In the genomic region with DNA sequence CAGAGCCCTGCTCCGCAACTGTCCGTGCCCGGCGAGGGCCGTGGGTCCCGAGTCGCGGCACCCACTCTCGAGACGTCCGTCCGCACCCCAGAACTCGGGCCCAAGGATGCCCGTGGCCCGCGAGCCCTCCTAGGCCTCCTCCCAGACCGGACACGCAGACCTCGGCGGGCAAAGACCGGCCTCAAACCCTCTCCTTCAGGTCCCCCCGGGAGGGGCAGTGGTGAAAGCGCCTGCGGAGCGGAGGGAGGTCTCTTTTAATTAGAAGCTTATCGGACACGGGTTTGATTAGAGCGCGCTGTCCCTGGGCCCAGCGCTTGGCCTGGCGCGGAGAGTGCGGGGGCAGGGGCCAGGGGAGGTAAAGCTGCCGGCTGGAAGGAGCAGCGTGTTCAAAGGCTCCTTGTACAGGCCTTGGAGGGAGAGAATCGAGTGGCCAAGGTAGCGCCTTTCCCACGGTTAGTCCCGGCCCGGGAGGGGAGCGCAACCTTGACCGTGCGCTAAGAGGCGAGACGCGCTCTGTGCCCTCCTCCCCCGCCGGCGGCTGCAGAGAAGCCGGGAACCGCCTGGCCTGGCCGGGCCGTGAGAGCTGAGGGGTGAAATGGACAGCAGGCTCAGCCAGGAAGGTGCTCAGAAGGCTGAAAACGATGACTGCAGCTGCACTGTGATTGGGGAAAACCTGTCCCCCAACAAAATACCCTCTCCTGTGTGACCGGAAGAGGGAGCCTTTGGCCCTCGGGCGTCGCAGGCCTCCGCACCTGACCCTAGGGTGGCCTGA, we compare ENCODE assay signal across 2 cellular contexts.
TF ChIP-seq lines count a peak whose summit lies in the region.

No MANE protein-coding gene starts in this region.

TF ChIP-seq in GM23338, 12 proteins besides CTCF, POLR2A, EP300 and RAD21 (continues in another document):
- TF ChIP-seq ZNF331 (CRISPR knock-in tag; IDR thresholded peaks at IDR 0.05; ENCODE audit: low read depth) (no peak), NANOG (IDR thresholded peaks at IDR 0.05; ENCODE audit: borderline replicate concordance) (no peak), CREB1 (CRISPR knock-in tag; IDR thresholded peaks at IDR 0.05; ENCODE audit: low read depth) (no peak), POLR2AphosphoS5 (IDR thresholded peaks at IDR 0.05; ENCODE audit: low read depth) (no peak), JUNB (IDR thresholded peaks at IDR 0.05; ENCODE audit: unreplicated experiment) (no peak), EZH2 (IDR thresholded peaks at IDR 0.05; ENCODE audit: low read depth, unreplicated experiment) (peak; percentile 75), STAT1 (IDR thresholded peaks at IDR 0.05; ENCODE audit: unreplicated experiment) (no peak)
- TF ChIP-seq, protein P1, sequence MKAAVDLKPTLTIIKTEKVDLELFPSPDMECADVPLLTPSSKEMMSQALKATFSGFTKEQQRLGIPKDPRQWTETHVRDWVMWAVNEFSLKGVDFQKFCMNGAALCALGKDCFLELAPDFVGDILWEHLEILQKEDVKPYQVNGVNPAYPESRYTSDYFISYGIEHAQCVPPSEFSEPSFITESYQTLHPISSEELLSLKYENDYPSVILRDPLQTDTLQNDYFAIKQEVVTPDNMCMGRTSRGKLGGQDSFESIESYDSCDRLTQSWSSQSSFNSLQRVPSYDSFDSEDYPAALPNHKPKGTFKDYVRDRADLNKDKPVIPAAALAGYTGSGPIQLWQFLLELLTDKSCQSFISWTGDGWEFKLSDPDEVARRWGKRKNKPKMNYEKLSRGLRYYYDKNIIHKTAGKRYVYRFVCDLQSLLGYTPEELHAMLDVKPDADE (IDR thresholded peaks at IDR 0.05) = no peak
- TF ChIP-seq, protein P2, sequence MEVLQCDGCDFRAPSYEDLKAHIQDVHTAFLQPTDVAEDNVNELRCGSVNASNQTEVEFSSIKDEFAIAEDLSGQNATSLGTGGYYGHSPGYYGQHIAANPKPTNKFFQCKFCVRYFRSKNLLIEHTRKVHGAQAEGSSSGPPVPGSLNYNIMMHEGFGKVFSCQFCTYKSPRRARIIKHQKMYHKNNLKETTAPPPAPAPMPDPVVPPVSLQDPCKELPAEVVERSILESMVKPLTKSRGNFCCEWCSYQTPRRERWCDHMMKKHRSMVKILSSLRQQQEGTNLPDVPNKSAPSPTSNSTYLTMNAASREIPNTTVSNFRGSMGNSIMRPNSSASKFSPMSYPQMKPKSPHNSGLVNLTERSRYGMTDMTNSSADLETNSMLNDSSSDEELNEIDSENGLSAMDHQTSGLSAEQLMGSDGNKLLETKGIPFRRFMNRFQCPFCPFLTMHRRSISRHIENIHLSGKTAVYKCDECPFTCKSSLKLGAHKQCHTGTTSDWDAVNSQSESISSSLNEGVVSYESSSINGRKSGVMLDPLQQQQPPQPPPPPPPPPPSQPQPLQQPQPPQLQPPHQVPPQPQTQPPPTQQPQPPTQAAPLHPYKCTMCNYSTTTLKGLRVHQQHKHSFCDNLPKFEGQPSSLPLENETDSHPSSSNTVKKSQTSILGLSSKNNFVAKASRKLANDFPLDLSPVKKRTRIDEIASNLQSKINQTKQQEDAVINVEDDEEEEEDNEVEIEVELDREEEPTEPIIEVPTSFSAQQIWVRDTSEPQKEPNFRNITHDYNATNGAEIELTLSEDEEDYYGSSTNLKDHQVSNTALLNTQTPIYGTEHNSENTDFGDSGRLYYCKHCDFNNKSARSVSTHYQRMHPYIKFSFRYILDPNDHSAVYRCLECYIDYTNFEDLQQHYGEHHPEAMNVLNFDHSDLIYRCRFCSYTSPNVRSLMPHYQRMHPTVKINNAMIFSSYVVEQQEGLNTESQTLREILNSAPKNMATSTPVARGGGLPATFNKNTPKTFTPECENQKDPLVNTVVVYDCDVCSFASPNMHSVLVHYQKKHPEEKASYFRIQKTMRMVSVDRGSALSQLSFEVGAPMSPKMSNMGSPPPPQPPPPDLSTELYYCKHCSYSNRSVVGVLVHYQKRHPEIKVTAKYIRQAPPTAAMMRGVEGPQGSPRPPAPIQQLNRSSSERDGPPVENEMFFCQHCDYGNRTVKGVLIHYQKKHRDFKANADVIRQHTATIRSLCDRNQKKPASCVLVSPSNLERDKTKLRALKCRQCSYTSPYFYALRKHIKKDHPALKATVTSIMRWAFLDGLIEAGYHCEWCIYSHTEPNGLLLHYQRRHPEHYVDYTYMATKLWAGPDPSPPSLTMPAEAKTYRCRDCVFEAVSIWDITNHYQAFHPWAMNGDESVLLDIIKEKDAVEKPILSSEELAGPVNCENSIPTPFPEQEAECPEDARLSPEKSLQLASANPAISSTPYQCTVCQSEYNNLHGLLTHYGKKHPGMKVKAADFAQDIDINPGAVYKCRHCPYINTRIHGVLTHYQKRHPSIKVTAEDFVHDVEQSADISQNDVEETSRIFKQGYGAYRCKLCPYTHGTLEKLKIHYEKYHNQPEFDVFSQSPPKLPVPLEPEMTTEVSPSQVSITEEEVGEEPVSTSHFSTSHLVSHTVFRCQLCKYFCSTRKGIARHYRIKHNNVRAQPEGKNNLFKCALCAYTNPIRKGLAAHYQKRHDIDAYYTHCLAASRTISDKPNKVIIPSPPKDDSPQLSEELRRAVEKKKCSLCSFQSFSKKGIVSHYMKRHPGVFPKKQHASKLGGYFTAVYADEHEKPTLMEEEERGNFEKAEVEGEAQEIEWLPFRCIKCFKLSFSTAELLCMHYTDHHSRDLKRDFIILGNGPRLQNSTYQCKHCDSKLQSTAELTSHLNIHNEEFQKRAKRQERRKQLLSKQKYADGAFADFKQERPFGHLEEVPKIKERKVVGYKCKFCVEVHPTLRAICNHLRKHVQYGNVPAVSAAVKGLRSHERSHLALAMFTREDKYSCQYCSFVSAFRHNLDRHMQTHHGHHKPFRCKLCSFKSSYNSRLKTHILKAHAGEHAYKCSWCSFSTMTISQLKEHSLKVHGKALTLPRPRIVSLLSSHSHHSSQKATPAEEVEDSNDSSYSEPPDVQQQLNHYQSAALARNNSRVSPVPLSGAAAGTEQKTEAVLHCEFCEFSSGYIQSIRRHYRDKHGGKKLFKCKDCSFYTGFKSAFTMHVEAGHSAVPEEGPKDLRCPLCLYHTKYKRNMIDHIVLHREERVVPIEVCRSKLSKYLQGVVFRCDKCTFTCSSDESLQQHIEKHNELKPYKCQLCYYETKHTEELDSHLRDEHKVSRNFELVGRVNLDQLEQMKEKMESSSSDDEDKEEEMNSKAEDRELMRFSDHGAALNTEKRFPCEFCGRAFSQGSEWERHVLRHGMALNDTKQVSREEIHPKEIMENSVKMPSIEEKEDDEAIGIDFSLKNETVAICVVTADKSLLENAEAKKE (CRISPR knock-in tag; IDR thresholded peaks at IDR 0.05) = no peak

TF ChIP-seq in GM12878, 131 proteins besides CTCF, POLR2A, EP300 and RAD21:
- TF ChIP-seq WRNIP1 (IDR thresholded peaks at IDR 0.05; ENCODE audit: borderline replicate concordance, low read depth, low read length) (no peak), KLF5 (IDR thresholded peaks at IDR 0.05; ENCODE audit: partially characterized antibody) (no peak), RB1 (IDR thresholded peaks at IDR 0.05; ENCODE audit: borderline replicate concordance) (no peak), HDGF (IDR thresholded peaks at IDR 0.05) (no peak)
TF ChIP-seq in GM12878: peak in this region for 0.
